29 cellular contexts compared by ENCODE assay signal in genomic region chr16:87579691-87580090, GRCh38. TPM values are rescaled to one million over a fixed set of nuclear protein-coding genes. Genes with fewer than 3 reads are reported as not detected.
A peak's percentile ranks its signal among the peaks of the same experiment; 100 is the strongest.
DNase-seq lines count a peak whose midpoint lies in the region; FAIRE-seq and TF ChIP-seq lines count a peak whose summit lies in the region.
"Had no signal": no experiment of that assay in that cellular context is flagged by ENCODE, and none has a peak within 500 bp of the region (broad histone marks: within the 10 kb centered on the region; RNA-seq: fewer than 3 reads in every experiment).

No MANE protein-coding gene starts in this region.

- no peaks in the 10 kb centered on the region for H3K9me3 Mint-ChIP-seq in progenitor cell of endocrine pancreas (ENCODE audit: low read depth)
- H3K9me3 Mint-ChIP-seq: CD4-positive, alpha-beta memory T cell; CD8-positive, alpha-beta memory T cell had no signal

- no peak overlapping the region for H3K4ac ChIP-seq in H1 (replicated peaks; ENCODE audit: insufficient read length, low read depth, low read length)

- H3K27me3 Mint-ChIP-seq in progenitor cell of endocrine pancreas, result peaks cover 12% of the 10 kb centered on the region

- no peaks in the 10 kb centered on the region for H4K20me1 ChIP-seq in H1 (replicated peaks in 1 of 2; ENCODE audit: control insufficient read depth in 1 of 2, insufficient read depth in 2 of 2, low read length in 2 of 2)
- no peaks in the 10 kb centered on the region for H4K20me1 ChIP-seq in OCI-LY7 (ENCODE audit: insufficient read depth, low read length)
- H4K20me1 ChIP-seq: BLaER1 had no signal

- H3K14ac ChIP-seq in H1 (ENCODE audit: insufficient read length), result no peak overlapping the region

- no peak overlapping the region for H4K5ac ChIP-seq in H1 (ENCODE audit: insufficient read length, low read depth, low read length)

- DNase-seq in SJSA1 (ENCODE audit: low read depth in 1 of 2, low spot score in 2 of 2) (peak; percentile 51 to 72), H1 (ENCODE audit: low read depth in 1 of 2, low spot score in 2 of 2) (no peak), progenitor cell of endocrine pancreas (ENCODE audit: low spot score, unreplicated experiment) (no peak), OCI-LY7 (ENCODE audit: low spot score) (no peak), T-helper 1 cell (no peak), H4 (ENCODE audit: low spot score) (no peak)
- no peak for DNase-seq in stimulated activated CD4-positive, alpha-beta T cell treated with anti-CD3 and anti-CD28 coated beads, Interleukin-4, amount 100 ng/mL, for 4 hours
- DNase-seq: 8988T; ACHN; BE2C; C1 segment of cervical spinal cord; CD4-positive, alpha-beta memory T cell; CD4-positive, CD25-positive, alpha-beta regulatory T cell; CD8-positive, alpha-beta memory T cell; COR-L47; DMS 273 treated with DMSO at 0.1 percent for 48 hours; DMS153; DMS53; DMS79; DND-41; EL; GDM1 had no signal

- intact Hi-C loops in OCI-LY7 (cut with micrococcal nuclease; ENCODE audit: unreplicated experiment), result no loop called here

- H2AK5ac ChIP-seq in H1 (ENCODE audit: low read depth, low read length), result no peak overlapping the region

- H3K36me3 ChIP-seq in HEK293 (ENCODE audit: control insufficient read depth in 2 of 2, insufficient read depth in 1 of 2, low read length in 2 of 2), result no peaks in the 10 kb centered on the region
- H3K36me3 ChIP-seq in SJSA1, result no peaks in the 10 kb centered on the region
- no peaks in the 10 kb centered on the region for H3K36me3 ChIP-seq in H1 (ENCODE audit: control insufficient read depth in 2 of 4, insufficient read depth in 4 of 4, low read length in 3 of 4)
- no peaks in the 10 kb centered on the region for H3K36me3 ChIP-seq in OCI-LY7 (ENCODE audit: insufficient read depth, low read length)
- H3K36me3 ChIP-seq: BE2C, BLaER1 had no signal

- no peaks in the 10 kb centered on the region for H3K9me2 ChIP-seq in OCI-LY7 (ENCODE audit: insufficient read depth, low read length)

- TF ChIP-seq EP300 in H1 (IDR thresholded peaks at IDR 0.05; ENCODE audit: borderline replicate concordance in 1 of 2, low read depth in 2 of 2, low read length in 2 of 2), result no peak

- no peak overlapping the region for H3K9ac ChIP-seq in H1 (replicated peaks in 1 of 4; ENCODE audit: extremely low read depth in 1 of 4, low read depth in 3 of 4, low read length in 3 of 4)
- H3K9ac ChIP-seq: BLaER1 had no signal

- no peaks in the 10 kb centered on the region for H3K23me2 ChIP-seq in H1 (ENCODE audit: low read depth, low read length)

- no peak overlapping the region for H2BK15ac ChIP-seq in H1 (ENCODE audit: low read length)

- H3K4me2 ChIP-seq in H1 (ENCODE audit: insufficient read depth in 1 of 2, low read depth in 2 of 2, low read length in 2 of 2), result no peak overlapping the region
- no peak overlapping the region for H3K4me2 ChIP-seq in OCI-LY7 (ENCODE audit: low read length)
- H3K4me2 ChIP-seq: BLaER1 had no signal

- no peaks in the 10 kb centered on the region for H3K79me1 ChIP-seq in H1 (ENCODE audit: low read depth, low read length)

- H3K4me3 Mint-ChIP-seq in progenitor cell of endocrine pancreas (ENCODE audit: low read depth), result no peak overlapping the region
- H3K4me3 Mint-ChIP-seq: CD14-positive monocyte; CD4-positive, alpha-beta memory T cell; CD4-positive, CD25-positive, alpha-beta regulatory T cell; CD8-positive, alpha-beta memory T cell had no signal

- POLR2A ChIA-PET in HEK293 (lab: Yijun Ruan, JAX) (no interaction called here), H1 (lab: Charles Lee; ENCODE audit: partially characterized antibody) (no interaction called here), OCI-LY7 (lab: Charles Lee) (no interaction called here)

- no peak for TF ChIP-seq CTCF in HEK293 (tag by site-specific recombination; IDR thresholded peaks at IDR 0.05)
- TF ChIP-seq CTCF in H1 (IDR thresholded peaks at IDR 0.05; ENCODE audit: control extremely low read depth in 1 of 3, insufficient read depth in 1 of 3, low read depth in 1 of 3, low read length in 3 of 3), result no peak
- no peak for TF ChIP-seq CTCF in progenitor cell of endocrine pancreas (IDR thresholded peaks at IDR 0.05; ENCODE audit: unreplicated experiment)
- no peak for TF ChIP-seq CTCF in OCI-LY7 (conservative IDR thresholded peaks at IDR 0.05; ENCODE audit: low read length)

- 94% methylated on average over 4 of the region's 4 CpGs; no CpG with 5 or more reads in 1 of the 2 experiments for WGBS in H1 (ENCODE audit: extremely low coverage in 1 of 2, insufficient coverage in 1 of 2, insufficient read length in 1 of 2, insufficient replicate concordance in 2 of 2, low coverage in 1 of 2, low lambda C conversion rate in 2 of 2, missing lambda C conversion rate in 1 of 2), 2 experiments

- FAIRE-seq in H1 (lab: Jason Lieb, UNC), result no peak
- FAIRE-seq: A204.1, GM12878, GM12892, GM18507 had no signal

- H3K27ac Mint-ChIP-seq in progenitor cell of endocrine pancreas, result peak overlapping the region; percentile 37
- H3K27ac Mint-ChIP-seq: CD14-positive monocyte; CD4-positive, alpha-beta memory T cell; CD4-positive, CD25-positive, alpha-beta regulatory T cell had no signal

- CTCF ChIA-PET in HEK293 (lab: Yijun Ruan, JAX), result interaction anchor here (0.6 to 0.7 kb wide), 2 partner anchors 8 to 22 kb away, joined by 3 read pairs; no protein-coding TSS in a partner anchor
- CTCF ChIA-PET in H1 (lab: Charles Lee; ENCODE audit: partially characterized antibody), result interaction anchor here (1.2 to 3.0 kb wide), 3 partner anchors 9 to 57 kb away, joined by 4 to 18 read pairs (median 8); no protein-coding TSS in a partner anchor
- CTCF ChIA-PET in OCI-LY7 (lab: Charles Lee; ENCODE audit: unreplicated experiment), result no interaction called here

- no peak overlapping the region for H4K91ac ChIP-seq in H1 (replicated peaks; ENCODE audit: insufficient read length, low read length)

- H3K56ac ChIP-seq in H1 (replicated peaks; ENCODE audit: insufficient read length, low read depth, low read length), result no peak overlapping the region

- H2BK20ac ChIP-seq in H1 (ENCODE audit: low read length), result no peak overlapping the region

- TF ChIP-seq RAD21 in H1 (IDR thresholded peaks at IDR 0.05 in 1 of 2, conservative IDR thresholded peaks at IDR 0.05 in 1 of 2; ENCODE audit: low read depth in 2 of 2, low read length in 2 of 2), result no peak

- 0 out of 2 replicates have a peak, but pooled peaks cover 3% of the 10 kb centered on the region for H3K4me1 ChIP-seq in HEK293 (ENCODE audit: control insufficient read depth, insufficient read depth, low read length)
- peaks cover 66% of the 10 kb centered on the region for H3K4me1 ChIP-seq in SJSA1 (replicated peaks)
- H3K4me1 ChIP-seq in H1 (replicated peaks in 1 of 4; ENCODE audit: control insufficient read depth in 3 of 4, insufficient read depth in 4 of 4, low read length in 3 of 4), result peaks cover 5 to 32% (median 20%) of the 10 kb centered on the region in 4 experiments
- no peaks in the 10 kb centered on the region for H3K4me1 ChIP-seq in OCI-LY7 (ENCODE audit: insufficient read depth, low read length, poor library complexity, severe bottlenecking)
- H3K4me1 ChIP-seq: BLaER1 had no signal

- no peaks in the 10 kb centered on the region for H3K36me3 Mint-ChIP-seq in progenitor cell of endocrine pancreas (ENCODE audit: insufficient read depth)
- H3K36me3 Mint-ChIP-seq: CD14-positive monocyte; CD4-positive, alpha-beta memory T cell; CD4-positive, CD25-positive, alpha-beta regulatory T cell; CD8-positive, alpha-beta memory T cell had no signal

- peaks cover 1% of the 10 kb centered on the region for H3K4me1 Mint-ChIP-seq in progenitor cell of endocrine pancreas (ENCODE audit: low read depth)
- H3K4me1 Mint-ChIP-seq: CD14-positive monocyte; CD4-positive, alpha-beta memory T cell; CD4-positive, CD25-positive, alpha-beta regulatory T cell; CD8-positive, alpha-beta memory T cell had no signal

- no peak overlapping the region for H2BK5ac ChIP-seq in H1 (ENCODE audit: low read depth, low read length)

- no peak for TF ChIP-seq POLR2A in H1 (IDR thresholded peaks at IDR 0.05; ENCODE audit: control extremely low read depth in 1 of 2, low read depth in 2 of 2, low read length in 2 of 2)

- H3K4me3 ChIP-seq in HEK293 (ENCODE audit: low read depth, low read length) (no peak overlapping the region), SJSA1 (no peak overlapping the region), H1 (ENCODE audit: extremely low read depth in 1 of 4, insufficient read depth in 2 of 4, low read depth in 3 of 4, low read length in 4 of 4) (no peak overlapping the region), OCI-LY7 (ENCODE audit: low read depth, low read length, poor library complexity, severe bottlenecking) (no peak overlapping the region)
- H3K4me3 ChIP-seq: BLaER1, GM12878 had no signal

- H3K79me2 ChIP-seq in H1 (ENCODE audit: control insufficient read depth in 1 of 2, insufficient read depth in 2 of 2, low read length in 2 of 2) (no peaks in the 10 kb centered on the region), OCI-LY7 (ENCODE audit: insufficient read depth, low read depth, low read length) (no peaks in the 10 kb centered on the region)

- H2AFZ ChIP-seq in H1 (ENCODE audit: low read length), result no peak overlapping the region
- H2AFZ ChIP-seq in OCI-LY7 (ENCODE audit: low read length), result no peak overlapping the region

- H2BK120ac ChIP-seq in H1 (replicated peaks; ENCODE audit: low read depth, low read length), result no peak overlapping the region

- H3K27me3 ChIP-seq in SJSA1 (replicated peaks) (no peaks in the 10 kb centered on the region), H1 (replicated peaks in 1 of 4; ENCODE audit: control insufficient read depth in 3 of 4, extremely low read depth in 1 of 4, insufficient read depth in 3 of 4, low read length in 3 of 4) (0 out of 7 replicates have a peak, but pooled peaks cover 0 to 2% (median 0%) of the 10 kb centered on the region in 4 experiments)
- H3K27me3 ChIP-seq: BE2C, BLaER1 had no signal

- no TSS peak for BruUV-seq in OCI-LY7 (replicated peaks; lab: Mats Ljungman, UMichigan)

- H3K27ac ChIP-seq in HEK293 (ENCODE audit: extremely low read depth, low read depth, low read length), result no peak overlapping the region
- H3K27ac ChIP-seq in SJSA1, result peak overlapping the region; percentile 53
- H3K27ac ChIP-seq in H1 (ENCODE audit: low read depth, low read length), result no peak overlapping the region
- no peak overlapping the region for H3K27ac ChIP-seq in OCI-LY7 (ENCODE audit: low read depth, low read length, poor library complexity, severe bottlenecking)
- H3K27ac ChIP-seq: BLaER1 had no signal

- H3K23ac ChIP-seq in H1 (ENCODE audit: insufficient read length), result no peak overlapping the region

- no peak overlapping the region for H3K18ac ChIP-seq in H1 (ENCODE audit: extremely low read depth, low read length)

- H3K9me3 ChIP-seq in HEK293 (ENCODE audit: control insufficient read depth, insufficient read depth, low read depth, low read length) (no peaks in the 10 kb centered on the region), SJSA1 (replicated peaks) (0 out of 2 replicates have a peak, but pooled peaks cover 5% of the 10 kb centered on the region), H1 (ENCODE audit: insufficient read depth in 2 of 2, low read depth in 1 of 2, low read length in 1 of 2) (no peaks in the 10 kb centered on the region), OCI-LY7 (ENCODE audit: low read length) (no peaks in the 10 kb centered on the region)
- H3K9me3 ChIP-seq: BE2C, BLaER1 had no signal

- H2BK12ac ChIP-seq in H1 (ENCODE audit: low read depth, low read length), result no peak overlapping the region

- peak overlapping the region; percentile 69; the same call in 1 of the 2 replicates for H4K8ac ChIP-seq in H1 (ENCODE audit: extremely low read depth, insufficient read depth, low read length)

RNA-seq across cellular contexts. Expression of gene JPH3, which starts 22.6 kb away (rescaled TPM):
- 0.11 TPM in 1 of 2 replicates, not detected in the other for total RNA-seq in SJSA1 (2014; rRNA removed; shearing (Covaris generic))
- 28.3 and 28.4 TPM in 2 replicates for total RNA-seq in H1 (2021; fragmentation: NEBNext Ultra II Directional; extraction: Animal tissue kit (Norgen Biotek cat#: 25700))
- 10.3 and 19.3 TPM in 2 replicates for polyA plus RNA-seq in H1 (2011; rRNA removed)
- 16.6 TPM for polyA plus RNA-seq in H1 (2011; cell fraction: cytosol; rRNA removed)
- 21.3 TPM for polyA plus RNA-seq in H1 (2011; cell fraction: nucleus; rRNA removed)
- 10.2 to 20.9 TPM (median 18.6 TPM) in 4 replicates for polyA plus RNA-seq in H1 (2012, experiment 1 of 2)
- polyA plus RNA-seq in H1 (2012, experiment 2 of 2), result 15.9 TPM
- polyA plus RNA-seq in H1 (2013, experiment 1 of 2), result 13.8 TPM
- 14.8 TPM for polyA plus RNA-seq in H1 (2013, experiment 2 of 2)
- polyA minus RNA-seq in H1 (2011; rRNA and poly(A)+ RNA removed), result 6.4 and 9.5 TPM in 2 replicates
- polyA minus RNA-seq in H1 (2011; cell fraction: cytosol; rRNA and poly(A)+ RNA removed), result 15.0 TPM
- 16.9 TPM for polyA minus RNA-seq in H1 (2011; cell fraction: nucleus; rRNA and poly(A)+ RNA removed)
- 23.1 and 26.4 TPM in 2 replicates for total RNA-seq in progenitor cell of endocrine pancreas
- total RNA-seq in OCI-LY7 (2014; rRNA removed; shearing (Covaris generic)), result not detected in 2 replicates
- not detected in 2 replicates for total RNA-seq in OCI-LY7 (2022)
- total RNA-seq in H4 (2014; rRNA removed; shearing (Covaris generic)), result 3.3 and 4.2 TPM in 2 replicates
- total RNA-seq: CD4-positive, CD25-positive, alpha-beta regulatory T cell; CD8-positive, alpha-beta memory T cell; GM12878 had no signal
- polyA plus RNA-seq: CD14-positive monocyte; CD4-positive, alpha-beta memory T cell; CD4-positive, CD25-positive, alpha-beta regulatory T cell; CD8-positive, alpha-beta memory T cell had no signal

Comparison
In these comparisons a context has a peak if more than half of its experiments do, and no peak if none do; other contexts are left out.
1. DNase-seq: peak in SJSA1 (2 of 2); none in H1 (0 of 2), progenitor cell of endocrine pancreas (single experiment), OCI-LY7 (single experiment), T-helper 1 cell (0 of 5), stimulated activated CD4-positive, alpha-beta T cell treated with anti-CD3 and anti-CD28 coated beads, Interleukin-4, amount 100 ng/mL, for 4 hours (0 of 2) and H4 (single experiment).